ENCODE assay signal across 8 cellular contexts in the genomic region with DNA sequence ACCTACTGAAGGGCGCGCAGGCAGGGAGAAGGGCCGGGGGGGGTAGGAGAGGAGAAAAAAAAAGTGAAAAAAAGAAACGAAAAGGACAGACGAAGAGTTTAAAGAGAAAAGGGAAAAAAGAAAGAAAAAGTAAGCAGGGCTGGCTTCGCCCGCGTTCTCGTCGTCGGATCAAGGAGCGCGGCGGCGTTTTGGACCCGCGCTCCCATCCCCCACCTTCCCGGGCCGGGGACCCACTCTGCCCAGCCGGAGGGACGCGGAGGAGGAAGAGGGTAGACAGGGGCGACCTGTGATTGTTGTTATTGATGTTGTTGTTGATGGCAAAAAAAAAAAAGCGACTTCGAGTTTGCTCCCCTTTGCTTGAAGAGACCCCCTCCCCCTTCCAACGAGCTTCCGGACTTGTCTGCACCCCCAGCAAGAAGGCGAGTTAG. TPM values are rescaled to one million over a fixed set of nuclear protein-coding genes. Genes with fewer than 3 reads are reported as not detected.
A peak's percentile ranks its signal among the peaks of the same experiment; 100 is the strongest.
DNase-seq lines count a peak whose midpoint lies in the region; ATAC-seq, FAIRE-seq and TF ChIP-seq lines count a peak whose summit lies in the region.

No MANE protein-coding gene starts in this region.

- TF ChIP-seq CTCF in activated CD8-positive, alpha-beta T cell treated with anti-CD3 and anti-CD28 coated beads for 36 hours (IDR thresholded peaks at IDR 0.05) = no peak
- no peak for TF ChIP-seq CTCF in D721Med (IDR thresholded peaks at IDR 0.05; ENCODE audit: insufficient read depth, missing control alignments)

- peaks cover 30% of the 10 kb centered on the region for H3K4me1 Mint-ChIP-seq in activated CD8-positive, alpha-beta T cell treated with anti-CD3 and anti-CD28 coated beads for 36 hours (ENCODE audit: low read depth)

- H3K4me3 ChIP-seq in iPS-18c (ENCODE audit: insufficient read depth, low read depth, low read length) = peak overlapping the region; percentile 98

- ATAC-seq in activated CD8-positive, alpha-beta T cell treated with anti-CD3 and anti-CD28 coated beads for 36 hours = no peak
- ATAC-seq in stimulated activated naive CD8-positive, alpha-beta T cell treated with anti-CD3 and anti-CD28 coated beads, Interleukin-15, Interleukin-2, amounts not matched to agents 100 U/mL and 50 U/mL, for 24 hours = no peak
- no peak for ATAC-seq in GM21526 (IDR thresholded peaks at IDR 0.05; ENCODE audit: low FRiP score, unreplicated experiment)
- no peak for ATAC-seq in HG03280 (IDR thresholded peaks at IDR 0.05; ENCODE audit: unreplicated experiment)

- no peak for FAIRE-seq in D721Med (lab: Jason Lieb, UNC)

- H3K27ac Mint-ChIP-seq in activated CD8-positive, alpha-beta T cell treated with anti-CD3 and anti-CD28 coated beads for 36 hours = peak overlapping the region; percentile 50

- H3K4me3 Mint-ChIP-seq in activated CD8-positive, alpha-beta T cell treated with anti-CD3 and anti-CD28 coated beads for 36 hours = peak overlapping the region; percentile 79

- CTCF ChIA-PET in activated CD8-positive, alpha-beta T cell treated with anti-CD3 and anti-CD28 coated beads for 36 hours (lab: Charles Lee) = interaction anchor here (0.7 to 3.4 kb wide), 2 partner anchors 7 to 10 kb away, joined by 3 to 17 read pairs; no protein-coding TSS in a partner anchor

- no peaks in the 10 kb centered on the region for H3K9me3 ChIP-seq in iPS-18c (ENCODE audit: control insufficient read depth, insufficient read depth, low read length)

- H3K27me3 Mint-ChIP-seq in activated CD8-positive, alpha-beta T cell treated with anti-CD3 and anti-CD28 coated beads for 36 hours = peaks cover 44% of the 10 kb centered on the region

- intact Hi-C loops in activated CD8-positive, alpha-beta T cell treated with anti-CD3 and anti-CD28 coated beads for 36 hours (cut with micrococcal nuclease) = loop anchor here (5.0 kb wide), 1 partner anchor 71 kb away; no protein-coding TSS in a partner anchor

- POLR2A ChIA-PET in activated CD8-positive, alpha-beta T cell treated with anti-CD3 and anti-CD28 coated beads for 36 hours (lab: Charles Lee) = interaction anchor here (1.4 kb wide), 1 partner anchor 1193 kb away, joined by 3 read pairs; no protein-coding TSS in a partner anchor

- no peaks in the 10 kb centered on the region for H3K36me3 Mint-ChIP-seq in activated CD8-positive, alpha-beta T cell treated with anti-CD3 and anti-CD28 coated beads for 36 hours (ENCODE audit: low read depth)

- no peaks in the 10 kb centered on the region for H3K9me3 Mint-ChIP-seq in activated CD8-positive, alpha-beta T cell treated with anti-CD3 and anti-CD28 coated beads for 36 hours

- peak; percentile 8 for DNase-seq in stimulated activated CD4-positive, alpha-beta T cell treated with anti-CD3 and anti-CD28 coated beads, Interleukin-4, amount 100 ng/mL, for 1 hour
- no peak for DNase-seq in stimulated activated CD4-positive, alpha-beta T cell treated with anti-CD3 and anti-CD28 coated beads, Interleukin-1b, Interleukin-23, amount 100 ng/mL, for 48 hours
- peak; percentile 15 for DNase-seq in activated CD8-positive, alpha-beta T cell treated with anti-CD3 and anti-CD28 coated beads for 36 hours
- DNase-seq in stimulated activated naive CD8-positive, alpha-beta T cell treated with anti-CD3 and anti-CD28 coated beads, Interleukin-15, Interleukin-2, amounts not matched to agents 100 U/mL and 50 U/mL, for 24 hours = peak; percentile 21
- DNase-seq in D721Med (ENCODE audit: insufficient read length, low spot score) = no peak

RNA-seq across cellular contexts. Expression of gene SOX4, which starts 2.4 kb away (rescaled TPM):
- total RNA-seq in activated CD8-positive, alpha-beta T cell treated with anti-CD3 and anti-CD28 coated beads for 36 hours = 1 to 10 TPM; 1.6 TPM

Comparison
In these comparisons a context has a peak if more than half of its experiments do, and no peak if none do; other contexts are left out.
1. DNase-seq: peak in stimulated activated CD4-positive, alpha-beta T cell treated with anti-CD3 and anti-CD28 coated beads, Interleukin-4, amount 100 ng/mL, for 1 hour (single experiment), activated CD8-positive, alpha-beta T cell treated with anti-CD3 and anti-CD28 coated beads for 36 hours (single experiment) and stimulated activated naive CD8-positive, alpha-beta T cell treated with anti-CD3 and anti-CD28 coated beads, Interleukin-15, Interleukin-2, amounts not matched to agents 100 U/mL and 50 U/mL, for 24 hours (single experiment); none in stimulated activated CD4-positive, alpha-beta T cell treated with anti-CD3 and anti-CD28 coated beads, Interleukin-1b, Interleukin-23, amount 100 ng/mL, for 48 hours (single experiment) and D721Med (single experiment).